Comparison of ENCODE assay signal across 1 cellular context in the genomic region with DNA sequence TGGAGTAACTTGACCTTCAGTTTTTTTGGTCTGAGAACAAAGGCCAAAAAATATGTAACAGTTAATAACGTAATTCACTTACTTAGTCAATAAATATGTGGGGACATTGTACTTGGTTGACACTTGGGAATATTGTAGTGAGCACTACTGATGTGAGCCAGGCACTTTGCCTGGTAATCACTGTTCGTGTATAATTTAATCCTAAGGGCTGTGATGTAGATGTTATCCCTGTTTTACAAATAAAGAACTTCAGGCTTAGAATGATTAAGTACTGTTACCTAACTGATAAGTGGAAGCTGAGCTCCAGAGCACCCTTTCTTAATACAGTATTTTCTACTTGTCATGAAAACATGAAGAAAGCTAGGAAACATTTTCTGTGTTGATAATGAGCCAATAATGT.
TF ChIP-seq lines count a peak whose summit lies in the region.

No MANE protein-coding gene starts in this region.

TF ChIP-seq in WTC11, 78 proteins besides CTCF, POLR2A, EP300 and RAD21 (continued from another document):
- TF ChIP-seq, protein P1, sequence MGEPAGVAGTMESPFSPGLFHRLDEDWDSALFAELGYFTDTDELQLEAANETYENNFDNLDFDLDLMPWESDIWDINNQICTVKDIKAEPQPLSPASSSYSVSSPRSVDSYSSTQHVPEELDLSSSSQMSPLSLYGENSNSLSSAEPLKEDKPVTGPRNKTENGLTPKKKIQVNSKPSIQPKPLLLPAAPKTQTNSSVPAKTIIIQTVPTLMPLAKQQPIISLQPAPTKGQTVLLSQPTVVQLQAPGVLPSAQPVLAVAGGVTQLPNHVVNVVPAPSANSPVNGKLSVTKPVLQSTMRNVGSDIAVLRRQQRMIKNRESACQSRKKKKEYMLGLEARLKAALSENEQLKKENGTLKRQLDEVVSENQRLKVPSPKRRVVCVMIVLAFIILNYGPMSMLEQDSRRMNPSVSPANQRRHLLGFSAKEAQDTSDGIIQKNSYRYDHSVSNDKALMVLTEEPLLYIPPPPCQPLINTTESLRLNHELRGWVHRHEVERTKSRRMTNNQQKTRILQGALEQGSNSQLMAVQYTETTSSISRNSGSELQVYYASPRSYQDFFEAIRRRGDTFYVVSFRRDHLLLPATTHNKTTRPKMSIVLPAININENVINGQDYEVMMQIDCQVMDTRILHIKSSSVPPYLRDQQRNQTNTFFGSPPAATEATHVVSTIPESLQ (CRISPR knock-in tag; IDR thresholded peaks at IDR 0.05), result no peak
- TF ChIP-seq, protein P2, sequence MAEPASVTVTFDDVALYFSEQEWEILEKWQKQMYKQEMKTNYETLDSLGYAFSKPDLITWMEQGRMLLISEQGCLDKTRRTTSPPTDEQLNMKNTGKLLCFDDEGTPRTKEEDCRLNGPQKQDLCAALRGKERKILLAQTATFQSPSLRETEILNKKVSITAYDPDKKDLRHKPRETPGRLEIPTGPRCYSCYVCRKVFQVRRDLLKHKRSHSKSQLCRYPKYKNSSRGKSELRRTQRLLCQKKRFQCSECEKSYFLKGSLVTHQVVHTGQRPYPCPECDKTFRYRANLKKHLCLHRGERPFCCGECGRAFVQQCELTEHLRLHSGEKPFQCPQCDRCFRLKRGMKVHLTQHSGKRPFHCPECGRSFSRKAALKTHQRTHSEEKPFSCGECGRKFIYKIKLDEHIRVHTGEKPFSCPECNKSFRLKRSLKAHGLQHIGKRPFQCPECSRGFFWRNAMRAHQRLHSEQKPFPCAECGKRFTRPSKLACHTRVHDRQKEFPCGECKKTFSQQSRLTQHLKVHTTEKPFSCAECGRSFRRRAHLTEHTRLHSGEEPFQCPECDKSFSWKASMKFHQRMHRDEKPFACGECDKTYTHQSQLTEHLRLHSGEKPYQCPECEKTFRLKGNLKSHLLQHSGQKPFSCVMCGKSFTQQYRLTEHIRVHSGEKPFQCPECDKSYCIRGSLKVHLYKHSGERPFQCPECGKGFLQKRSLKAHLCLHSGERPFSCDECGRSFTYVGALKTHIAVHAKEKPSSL (CRISPR knock-in tag; conservative IDR thresholded peaks at IDR 0.05), result no peak
- TF ChIP-seq SMAD3 (CRISPR knock-in tag; IDR thresholded peaks at IDR 0.05; ENCODE audit: borderline replicate concordance) (no peak), ELF4 (CRISPR knock-in tag; IDR thresholded peaks at IDR 0.05; ENCODE audit: low read depth) (no peak)
- TF ChIP-seq, protein P3, sequence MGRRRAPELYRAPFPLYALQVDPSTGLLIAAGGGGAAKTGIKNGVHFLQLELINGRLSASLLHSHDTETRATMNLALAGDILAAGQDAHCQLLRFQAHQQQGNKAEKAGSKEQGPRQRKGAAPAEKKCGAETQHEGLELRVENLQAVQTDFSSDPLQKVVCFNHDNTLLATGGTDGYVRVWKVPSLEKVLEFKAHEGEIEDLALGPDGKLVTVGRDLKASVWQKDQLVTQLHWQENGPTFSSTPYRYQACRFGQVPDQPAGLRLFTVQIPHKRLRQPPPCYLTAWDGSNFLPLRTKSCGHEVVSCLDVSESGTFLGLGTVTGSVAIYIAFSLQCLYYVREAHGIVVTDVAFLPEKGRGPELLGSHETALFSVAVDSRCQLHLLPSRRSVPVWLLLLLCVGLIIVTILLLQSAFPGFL (CRISPR knock-in tag; IDR thresholded peaks at IDR 0.05; ENCODE audit: borderline replicate concordance), result no peak
